ENCODE assay signal across 8 cellular contexts in genomic region chr17:81977211-81978091, GRCh38. TPM values are rescaled to one million over a fixed set of nuclear protein-coding genes. Genes with fewer than 3 reads are reported as not detected.
DNase-seq lines count a peak whose midpoint lies in the region; ATAC-seq and TF ChIP-seq lines count a peak whose summit lies in the region.

Gene ASPSCR1 (plus strand): TSS chr17:81977629. CDS start chr17:81977647, 18 bp downstream.

- peaks cover 0 to 32% (median 0%) of the 10 kb centered on the region in 3 donors for H3K36me3 ChIP-seq in tibial nerve

- peaks cover 3% of the 10 kb centered on the region for H3K9me3 Mint-ChIP-seq in activated naive CD8-positive, alpha-beta T cell treated with anti-CD3 and anti-CD28 coated beads, Interleukin-2, amount 50 U/mL, for 24 hours

- peak within 1 kb of the TSS; percentile 94 for H3K4me3 Mint-ChIP-seq in activated naive CD8-positive, alpha-beta T cell treated with anti-CD3 and anti-CD28 coated beads, Interleukin-2, amount 50 U/mL, for 24 hours

- WGBS in tibial nerve, 2 donors = 1% methylated on average over 40 to 67 of the region's 115 CpGs

- peak in 2 of 5 experiments; percentile 36 to 56 for TF ChIP-seq CTCF in tibial nerve (IDR thresholded peaks at IDR 0.05)

- H3K36me3 Mint-ChIP-seq in activated naive CD8-positive, alpha-beta T cell treated with anti-CD3 and anti-CD28 coated beads, Interleukin-2, amount 50 U/mL, for 24 hours (ENCODE audit: low read depth) = peaks cover 5% of the 10 kb centered on the region

- H3K27me3 ChIP-seq in tibial nerve = no peaks in the 10 kb centered on the region

- ATAC-seq in HG02571 (IDR thresholded peaks at IDR 0.05; ENCODE audit: unreplicated experiment) = peak; percentile 73
- ATAC-seq in activated naive CD8-positive, alpha-beta T cell treated with anti-CD3 and anti-CD28 coated beads, Interleukin-2, amount 50 U/mL, for 24 hours = peak; percentile 84

- no peaks in the 10 kb centered on the region for H3K27me3 Mint-ChIP-seq in activated naive CD8-positive, alpha-beta T cell treated with anti-CD3 and anti-CD28 coated beads, Interleukin-2, amount 50 U/mL, for 24 hours

- peak within 1 kb of the TSS; percentile 88 to 97 (median 92) for H3K27ac ChIP-seq in tibial nerve

- TF ChIP-seq EP300 in tibial nerve (IDR thresholded peaks at IDR 0.05) = peak; percentile 53 to 79

- H3K4me1 ChIP-seq in tibial nerve = peaks cover 0 to 23% (median 19%) of the 10 kb centered on the region in 4 donors

- peak within 1 kb of the TSS; percentile 97 for H3K27ac Mint-ChIP-seq in activated naive CD8-positive, alpha-beta T cell treated with anti-CD3 and anti-CD28 coated beads, Interleukin-2, amount 50 U/mL, for 24 hours

- TF ChIP-seq POLR2A in GM10847 (IDR thresholded peaks at IDR 0.05; ENCODE audit: extremely low read depth, insufficient read length) = peak; percentile 96
- TF ChIP-seq POLR2A in tibial nerve (IDR thresholded peaks at IDR 0.05) = peak; percentile 43 to 62

- peaks cover 38% of the 10 kb centered on the region for H3K4me1 Mint-ChIP-seq in activated naive CD8-positive, alpha-beta T cell treated with anti-CD3 and anti-CD28 coated beads, Interleukin-2, amount 50 U/mL, for 24 hours

- peak within 1 kb of the TSS; percentile 88 to 99 (median 97) for H3K4me3 ChIP-seq in tibial nerve

- DNase-seq in NCI-H1048 (lab: John Stamatoyannopoulos, UW) (peak; percentile 54), T follicular helper cell (ENCODE audit: low read depth) (peak; percentile 87), cardiac septum (ENCODE audit: low spot score) (peak; percentile 95), pons (ENCODE audit: low spot score) (peak; percentile 79), tibial nerve (ENCODE audit: low spot score in 2 of 2) (peak; percentile 78 to 82)
- DNase-seq in activated naive CD8-positive, alpha-beta T cell treated with anti-CD3 and anti-CD28 coated beads, Interleukin-2, amount 50 U/mL, for 24 hours = peak; percentile 94

- peaks cover 0 to 6% (median 0%) of the 10 kb centered on the region in 4 donors for H3K9me3 ChIP-seq in tibial nerve

- intact Hi-C loops in cardiac septum (cut with DNase I) = loop anchor here (5.0 kb wide), 1 partner anchor 45 kb away; the partner anchor contains the start of genes CENPX and LRRC45

RNA-seq across cellular contexts. Expression of gene ASPSCR1, which starts in this region (rescaled TPM):
- total RNA-seq in cardiac septum (25.5 TPM), tibial nerve (10 to 100 TPM; 32.9 to 82.8 (median 55.6) TPM)

Comparison
In these comparisons a context has a peak if more than half of its experiments do, and no peak if none do; other contexts are left out.
1. Peak in every context shown above with its lines: DNase-seq, ATAC-seq, H3K4me3 ChIP-seq and H3K27ac ChIP-seq.